ENCODE assay signal across 20 cellular contexts in the genomic region with DNA sequence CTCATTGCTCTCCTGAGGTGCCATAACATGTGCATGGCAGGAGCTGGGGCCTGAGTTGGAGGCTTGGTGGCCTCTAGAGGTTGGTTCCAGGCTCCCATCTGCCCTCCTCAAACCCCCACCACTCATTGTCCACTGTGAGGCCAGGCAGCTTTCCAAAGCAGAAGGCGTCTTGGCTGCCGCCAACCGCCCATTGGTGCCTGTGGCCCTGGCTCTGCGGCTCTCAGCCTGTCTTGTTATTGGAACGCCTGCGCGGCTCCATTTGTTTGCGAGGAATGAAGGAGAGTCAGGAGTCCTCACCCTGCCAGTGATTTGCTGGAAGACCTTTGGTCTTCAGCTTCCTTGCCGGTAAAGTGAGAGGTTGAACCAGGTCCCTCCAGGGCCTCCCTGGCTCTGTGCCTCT. TPM values are rescaled to one million over a fixed set of nuclear protein-coding genes. Genes with fewer than 3 reads are reported as not detected.
DNase-seq lines count a peak whose midpoint lies in the region; TF ChIP-seq lines count a peak whose summit lies in the region.
"Had no signal": no experiment of that assay in that cellular context is flagged by ENCODE, and none has a peak within 500 bp of the region (broad histone marks: within the 10 kb centered on the region; RNA-seq: fewer than 3 reads in every experiment).

No MANE protein-coding gene starts in this region.

- H3K9ac ChIP-seq in neuronal stem cell (ENCODE audit: low read depth, low read length, poor library complexity) (no peak overlapping the region), H9 (ENCODE audit: extremely low read depth, insufficient read length, low read length) (no peak overlapping the region)
- H3K9ac ChIP-seq: GM23248 had no signal

- H3K27me3 Mint-ChIP-seq in chondrocyte (ENCODE audit: low read depth): no peaks in the 10 kb centered on the region
- H3K27me3 Mint-ChIP-seq in H9 (ENCODE audit: low read depth): no peaks in the 10 kb centered on the region
- H3K27me3 Mint-ChIP-seq: CD4-positive, alpha-beta memory T cell had no signal

- DNase-seq in cerebellar cortex (ENCODE audit: low spot score) (peak; percentile 25), chondrocyte (ENCODE audit: low spot score) (peak; percentile 55), neuronal stem cell (ENCODE audit: low spot score) (no peak), H9 (no peak), H4 (ENCODE audit: low spot score) (no peak)
- no peak for DNase-seq in stimulated activated CD4-positive, alpha-beta T cell treated with anti-CD3 and anti-CD28 coated beads, Interleukin-4, amount 100 ng/mL, for 1 hour
- DNase-seq: Calu3; CD4-positive, alpha-beta memory T cell; COR-L47; DMS53; DMS79 treated with DMSO at 0.1 percent for 48 hours; GM23248; HFFc6 had no signal

- H2BK15ac ChIP-seq in neuronal stem cell (ENCODE audit: low read length) (peak overlapping the region; percentile 18), H9 (ENCODE audit: low read depth, low read length) (no peak overlapping the region)

- H2AK5ac ChIP-seq in neuronal stem cell (ENCODE audit: low read depth, low read length) (peak overlapping the region; percentile 17), H9 (ENCODE audit: insufficient read length, low read length) (no peak overlapping the region)

- H3K23ac ChIP-seq in neuronal stem cell (ENCODE audit: low read depth, low read length, poor library complexity) (peak overlapping the region; percentile 16), H9 (ENCODE audit: insufficient read length, low read depth, low read length) (no peak overlapping the region)

- no peak overlapping the region for H3K56ac ChIP-seq in H9 (ENCODE audit: insufficient read length, low read depth, low read length)

- no peak overlapping the region for H3T11ph ChIP-seq in H9 (ENCODE audit: low read length)

- H3K4ac ChIP-seq in neuronal stem cell (ENCODE audit: low read length) (no peak overlapping the region), H9 (ENCODE audit: low read depth, low read length) (no peak overlapping the region)

- H3K9me3 Mint-ChIP-seq in chondrocyte (ENCODE audit: low read depth) (peaks cover 32% of the 10 kb centered on the region), H9 (peaks cover 23 to 29% of the 10 kb centered on the region in 2 experiments)

- H3K27ac Mint-ChIP-seq in chondrocyte (ENCODE audit: unreplicated experiment) (no peak overlapping the region), H9 (no peak overlapping the region)
- H3K27ac Mint-ChIP-seq: CD4-positive, alpha-beta memory T cell; HFFc6 had no signal

- H3K9me3 ChIP-seq in neuronal stem cell (replicated peaks in 1 of 2; ENCODE audit: control insufficient read depth in 2 of 2, insufficient read depth in 1 of 2, low read depth in 1 of 2, low read length in 2 of 2): peaks cover 3 to 4% of the 10 kb centered on the region in 2 donors
- H3K9me3 ChIP-seq in H9 (ENCODE audit: control insufficient read depth, low read depth, low read length): no peaks in the 10 kb centered on the region
- H3K9me3 ChIP-seq: HAP-1 had no signal

- H2BK120ac ChIP-seq in neuronal stem cell (ENCODE audit: low read depth, low read length): no peak overlapping the region
- no peak overlapping the region for H2BK120ac ChIP-seq in H9 (ENCODE audit: low read depth, low read length, poor library complexity, severe bottlenecking)

- H3K27me3 ChIP-seq in neuronal stem cell (ENCODE audit: control insufficient read depth in 3 of 3, insufficient read depth in 3 of 3, low read depth in 1 of 3, low read length in 3 of 3) (no peaks in the 10 kb centered on the region), H9 (ENCODE audit: insufficient read depth, low read length) (no peaks in the 10 kb centered on the region)

- H3K4me1 Mint-ChIP-seq in chondrocyte (ENCODE audit: low read depth): peaks cover 3% of the 10 kb centered on the region
- no peaks in the 10 kb centered on the region for H3K4me1 Mint-ChIP-seq in H9

- no peaks in the 10 kb centered on the region for H3K36me3 ChIP-seq in neuronal stem cell (replicated peaks in 1 of 2; ENCODE audit: control insufficient read depth in 2 of 2, insufficient read depth in 2 of 2, low read length in 2 of 2)
- H3K36me3 ChIP-seq: HAP-1 had no signal

- no CpG with 5 or more reads among the region's 9 CpGs for WGBS in neuronal stem cell (ENCODE audit: extremely low coverage in 2 of 2, insufficient read length in 2 of 2, insufficient replicate concordance in 1 of 2), 2 donors
- no CpG with 5 or more reads among the region's 9 CpGs for WGBS in H9 (ENCODE audit: extremely low coverage, insufficient read length, low lambda C conversion rate)

- H3K27ac ChIP-seq in neuronal stem cell (replicated peaks; ENCODE audit: low read length): no peak overlapping the region
- no peak overlapping the region for H3K27ac ChIP-seq in H9 (ENCODE audit: insufficient read length, low read depth, low read length)
- H3K27ac ChIP-seq: GM23248 had no signal

- H3K36me3 Mint-ChIP-seq in chondrocyte (ENCODE audit: low read depth) (peaks cover 23% of the 10 kb centered on the region), H9 (ENCODE audit: insufficient read depth in 1 of 3, low read depth in 3 of 3) (peaks cover 42 to 69% (median 43%) of the 10 kb centered on the region in 3 experiments)

- H2BK20ac ChIP-seq in H9 (ENCODE audit: low read depth, low read length, poor library complexity, severe bottlenecking): no peak overlapping the region

- H3K18ac ChIP-seq in neuronal stem cell (ENCODE audit: low read length): peak overlapping the region; percentile 13
- no peak overlapping the region for H3K18ac ChIP-seq in H9 (ENCODE audit: insufficient read length, low read depth, low read length)

- no peak overlapping the region for H3K14ac ChIP-seq in neuronal stem cell (ENCODE audit: low read length)
- H3K14ac ChIP-seq in H9 (ENCODE audit: insufficient read depth, low read length): no peak overlapping the region

- H2BK12ac ChIP-seq in neuronal stem cell (ENCODE audit: low read length) (no peak overlapping the region), H9 (ENCODE audit: insufficient read length, low read depth, low read length) (no peak overlapping the region)

- H4K91ac ChIP-seq in neuronal stem cell (ENCODE audit: low read depth, low read length, poor library complexity) (no peak overlapping the region), H9 (ENCODE audit: insufficient read length, low read depth, low read length) (no peak overlapping the region)

- H3K79me1 ChIP-seq in neuronal stem cell (ENCODE audit: low read depth, low read length) (peaks cover 1% of the 10 kb centered on the region), H9 (ENCODE audit: insufficient read depth, low read depth, low read length, poor library complexity, severe bottlenecking) (no peaks in the 10 kb centered on the region)

- no peaks in the 10 kb centered on the region for H3K79me2 ChIP-seq in H9 (ENCODE audit: insufficient read depth, low read length)

- H3K4me2 ChIP-seq in neuronal stem cell (ENCODE audit: insufficient read depth, low read length, poor library complexity, severe bottlenecking) (no peak overlapping the region), H9 (ENCODE audit: insufficient read depth, insufficient read length, low read length) (no peak overlapping the region)

- H3K4me3 ChIP-seq in neuronal stem cell (ENCODE audit: low read length in 2 of 2): no peak overlapping the region
- H3K4me3 ChIP-seq: GM12878, GM23248, HAP-1 had no signal

- no peak overlapping the region for H2AFZ ChIP-seq in neuronal stem cell (ENCODE audit: low read length)
- H2AFZ ChIP-seq in H9 (ENCODE audit: low read length): no peak overlapping the region
- H2AFZ ChIP-seq: GM23248 had no signal

- H3K4me3 Mint-ChIP-seq in chondrocyte (ENCODE audit: unreplicated experiment): no peak overlapping the region
- H3K4me3 Mint-ChIP-seq in H9: no peak overlapping the region
- H3K4me3 Mint-ChIP-seq: CD4-positive, alpha-beta memory T cell; HFFc6 had no signal

- peaks cover 3% of the 10 kb centered on the region for H4K20me1 ChIP-seq in H9 (ENCODE audit: control insufficient read depth, insufficient read depth, insufficient read length)

- no peak overlapping the region for H2BK5ac ChIP-seq in neuronal stem cell (ENCODE audit: low read length)
- H2BK5ac ChIP-seq in H9 (ENCODE audit: insufficient read length, low read length): no peak overlapping the region

- TF ChIP-seq CTCF in chondrocyte (IDR thresholded peaks at IDR 0.05) (no peak), H9 (conservative IDR thresholded peaks at IDR 0.05) (no peak)

- H3K23me2 ChIP-seq in H9 (ENCODE audit: insufficient read length, low read depth, low read length, poor library complexity, severe bottlenecking): no peaks in the 10 kb centered on the region

- H4K5ac ChIP-seq in H9 (ENCODE audit: insufficient read length, low read depth, low read length): no peak overlapping the region

- no peak overlapping the region for H4K8ac ChIP-seq in neuronal stem cell (ENCODE audit: low read depth, low read length)
- no peak overlapping the region for H4K8ac ChIP-seq in H9 (replicated peaks; ENCODE audit: insufficient read length, low read depth, low read length)

- H3K4me1 ChIP-seq in neuronal stem cell (ENCODE audit: control insufficient read depth in 2 of 2, insufficient read depth in 1 of 2, low read depth in 1 of 2, low read length in 2 of 2): no peaks in the 10 kb centered on the region
- H3K4me1 ChIP-seq in H9 (ENCODE audit: insufficient read depth, low read length): no peaks in the 10 kb centered on the region
- H3K4me1 ChIP-seq: HAP-1 had no signal

RNA-seq across cellular contexts. Expression of a gene that starts 43.6 kb away (rescaled TPM):
- total RNA-seq in chondrocyte: not detected in 3 replicates
- polyA plus RNA-seq in neuronal stem cell (2013, experiment 1 of 2): not detected
- not detected for polyA plus RNA-seq in neuronal stem cell (2013, experiment 2 of 2)
- not detected in 2 replicates for total RNA-seq in H9 (2021)
- total RNA-seq in H4 (2014; rRNA removed; shearing (Covaris generic)): not detected in 2 replicates
- total RNA-seq: A172; A673; Calu3; CD4-positive, alpha-beta memory T cell; Daoy; GM12878; GM23248; H1; HFFc6 had no signal
- polyA plus RNA-seq: BJ; CD4-positive, alpha-beta memory T cell; GM12878; GM23248; H1 had no signal

Comparison
In these comparisons a context has a peak if more than half of its experiments do, and no peak if none do; other contexts are left out.
1. DNase-seq: peak in cerebellar cortex (single experiment) and chondrocyte (single experiment); none in neuronal stem cell (single experiment), H9 (single experiment), stimulated activated CD4-positive, alpha-beta T cell treated with anti-CD3 and anti-CD28 coated beads, Interleukin-4, amount 100 ng/mL, for 1 hour (single experiment) and H4 (single experiment).